ENCODE assay signal across 22 cellular contexts in genomic region chr2:127996160-127996559, GRCh38.
"Had no signal": no experiment of that assay in that cellular context is flagged by ENCODE, and none has a peak within 500 bp of the region (broad histone marks: within the 10 kb centered on the region; RNA-seq: fewer than 3 reads in every experiment).

No MANE protein-coding gene starts in this region.

- H3K4me1 Mint-ChIP-seq: memory B cell; natural killer cell; neural crest cell; stimulated activated memory B cell treated with anti-CD40 and anti-IgM and Interleukin-4, amounts not matched to agents 10 μg/mL and 1 μg/mL and 100 μg/mL, for 72 hours had no signal

- H3K4me3 Mint-ChIP-seq: memory B cell; natural killer cell; neural crest cell; stimulated activated memory B cell treated with anti-CD40 and anti-IgM and Interleukin-4, amounts not matched to agents 10 μg/mL and 1 μg/mL and 100 μg/mL, for 72 hours had no signal

- H3K27ac ChIP-seq: dorsolateral prefrontal cortex, epithelial cell of prostate, gastroesophageal sphincter, heart left ventricle, hepatocyte, neutrophil, pancreas, transverse colon, upper lobe of right lung had no signal

- ATAC-seq: esophagus mucosa; gastroesophageal sphincter; heart left ventricle; left lobe of liver; natural killer cell; sciatic nerve; stimulated activated memory B cell treated with anti-CD40 and anti-IgM and Interleukin-4, amounts not matched to agents 10 μg/mL and 1 μg/mL and 100 μg/mL, for 72 hours; stimulated activated naive CD8-positive, alpha-beta T cell treated with anti-CD3 and anti-CD28 coated beads, Interleukin-15, Interleukin-2, amounts not matched to agents 100 U/mL and 50 U/mL, for 24 hours; upper lobe of right lung had no signal

- H3K9me3 ChIP-seq: gastroesophageal sphincter, heart left ventricle, neutrophil, pancreas, transverse colon, upper lobe of right lung had no signal

- H3K4me2 ChIP-seq: hepatocyte had no signal

- H3K4me1 ChIP-seq: gastroesophageal sphincter, heart left ventricle, pancreas, transverse colon, upper lobe of right lung had no signal

- H3K4me3 ChIP-seq: dorsolateral prefrontal cortex, gastroesophageal sphincter, heart left ventricle, hepatocyte, lung, pancreas, transverse colon, upper lobe of right lung had no signal

- H3K27ac Mint-ChIP-seq: memory B cell; natural killer cell; stimulated activated memory B cell treated with anti-CD40 and anti-IgM and Interleukin-4, amounts not matched to agents 10 μg/mL and 1 μg/mL and 100 μg/mL, for 72 hours had no signal

- H2AFZ ChIP-seq: hepatocyte had no signal

- H3K9me3 Mint-ChIP-seq: memory B cell; natural killer cell; neural crest cell; stimulated activated memory B cell treated with anti-CD40 and anti-IgM and Interleukin-4, amounts not matched to agents 10 μg/mL and 1 μg/mL and 100 μg/mL, for 72 hours had no signal

- DNase-seq: dorsolateral prefrontal cortex; effector CD4-positive, alpha-beta T cell; foreskin fibroblast; heart left ventricle; kidney; natural killer cell; pancreas; stimulated activated CD4-positive, alpha-beta T cell treated with anti-CD3 and anti-CD28 coated beads, Interleukin-4, amount 100 ng/mL, for 4 hours; stimulated activated naive CD8-positive, alpha-beta T cell treated with anti-CD3 and anti-CD28 coated beads, Interleukin-15, Interleukin-2, amounts not matched to agents 100 U/mL and 50 U/mL, for 24 hours; transverse colon; upper lobe of right lung had no signal

- H3K27me3 Mint-ChIP-seq: memory B cell; stimulated activated memory B cell treated with anti-CD40 and anti-IgM and Interleukin-4, amounts not matched to agents 10 μg/mL and 1 μg/mL and 100 μg/mL, for 72 hours had no signal

- H3K27me3 ChIP-seq: dorsolateral prefrontal cortex, gastroesophageal sphincter, heart left ventricle, hepatocyte, neutrophil, pancreas, transverse colon, upper lobe of right lung had no signal
